Comparison of ENCODE assay signal across 22 cellular contexts in the genomic region with DNA sequence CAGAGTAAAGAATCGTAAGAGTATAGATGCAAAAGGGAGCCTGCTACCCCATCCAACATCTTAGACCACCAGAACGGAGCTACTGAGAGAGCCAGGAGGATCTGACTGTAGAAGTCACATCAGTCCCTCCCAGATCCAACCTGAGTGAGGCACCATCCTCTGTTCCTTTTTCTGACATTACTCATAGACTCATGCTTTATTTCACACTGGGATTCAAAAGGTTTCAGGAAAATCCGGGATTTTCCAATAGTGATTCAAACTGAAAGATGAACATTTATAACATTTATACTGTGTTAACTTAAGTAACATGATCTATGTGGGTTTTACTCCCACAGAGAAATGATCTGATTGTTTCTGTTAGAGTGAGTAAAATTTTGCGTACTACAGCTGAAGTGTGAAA.
DNase-seq lines count a peak whose midpoint lies in the region; ATAC-seq and TF ChIP-seq lines count a peak whose summit lies in the region.
"Had no signal": no experiment of that assay in that cellular context is flagged by ENCODE, and none has a peak within 500 bp of the region (broad histone marks: within the 10 kb centered on the region; RNA-seq: fewer than 3 reads in every experiment).

No MANE protein-coding gene starts in this region.

- DNase-seq in SK-N-SH (no peak), fibroblast of lung (ENCODE audit: low read depth in 2 of 2) (peak in 1 of 2 donors; percentile 9), NCI-H510A (lab: John Stamatoyannopoulos, UW) (no peak), hippocampal formation (lab: John Stamatoyannopoulos, UW) (no peak), G401 (ENCODE audit: low spot score) (no peak)
- DNase-seq in stimulated activated effector memory CD8-positive, alpha-beta T cell treated with anti-CD3 and anti-CD28 coated beads, Interleukin-12 subunit alpha, Interleukin-12 subunit beta, amount 100 ng/mL, for 72 hours (ENCODE audit: low spot score in 2 of 2): no peak
- DNase-seq: activated CD4-positive, alpha-beta memory T cell treated with anti-CD3 and anti-CD28 coated beads, Interleukin-2, amount 10 ng/mL, durations not matched to agents 7 days and 5 days; activated naive CD4-positive, alpha-beta T cell treated with anti-CD3 and anti-CD28 coated beads, Interleukin-2, amount 50 U/mL, for 16 hours; activated T-cell treated with anti-CD3 and anti-CD28 coated beads, Interleukin-2, amount 50 U/mL, for 1 hour; erythroblast; natural killer cell; NCI-H1694 treated with DMSO at 0.1 percent for 48 hours; NCI-H446; stimulated activated CD8-positive, alpha-beta memory T cell treated with anti-CD3 and anti-CD28 coated beads, Interleukin-4, amount 100 ng/mL, for 48 hours; T-helper 2 cell; WERI-Rb-1 had no signal

- H4K20me1 ChIP-seq in SK-N-SH (ENCODE audit: insufficient read depth) (no peaks in the 10 kb centered on the region), fibroblast of lung (ENCODE audit: control insufficient read depth, extremely low read depth, insufficient read depth, low read length) (no peaks in the 10 kb centered on the region)
- H4K20me1 ChIP-seq: BLaER1 treated with 17β-estradiol and CSF1 and Interleukin-3, amounts not matched to agents 10 nM and 100 nM had no signal

- TF ChIP-seq CTCF in SK-N-SH (IDR thresholded peaks at IDR 0.05) (no peak), fibroblast of lung (conservative IDR thresholded peaks at IDR 0.05 in 1 of 2, IDR thresholded peaks at IDR 0.05 in 1 of 2; ENCODE audit: low read depth in 1 of 2, low read length in 2 of 2) (no peak)

- H3K4me2 ChIP-seq in SK-N-SH (no peak overlapping the region), fibroblast of lung (ENCODE audit: extremely low read depth, insufficient read depth, low read length) (no peak overlapping the region)
- H3K4me2 ChIP-seq: BLaER1 treated with 17β-estradiol and CSF1 and Interleukin-3, amounts not matched to agents 10 nM and 100 nM had no signal

- CTCF ChIA-PET in SK-N-SH (lab: Yijun Ruan, JAX): no interaction called here

- H3K9me3 ChIP-seq in SK-N-SH (no peaks in the 10 kb centered on the region; the same call in 1 of the 2 replicates), fibroblast of lung (ENCODE audit: control insufficient read depth, insufficient read depth, low read depth, low read length) (no peaks in the 10 kb centered on the region)
- H3K9me3 ChIP-seq: BLaER1 treated with 17β-estradiol and CSF1 and Interleukin-3, amounts not matched to agents 10 nM and 100 nM; prostate gland had no signal

- WGBS in SK-N-SH (ENCODE audit: low lambda C conversion rate): 15% methylated on average over 4 of the region's 4 CpGs

- in situ Hi-C loops in G401 (cut with HindIII; ENCODE audit: low sequenced_read_pairs): no loop called here

- H3K9ac ChIP-seq in SK-N-SH: no peak overlapping the region
- H3K9ac ChIP-seq in fibroblast of lung (ENCODE audit: insufficient read depth, low read length): no peak overlapping the region
- H3K9ac ChIP-seq: BLaER1 treated with 17β-estradiol and CSF1 and Interleukin-3, amounts not matched to agents 10 nM and 100 nM had no signal

- H3K9me2 ChIP-seq in SK-N-SH: no peaks in the 10 kb centered on the region

- H3K27ac ChIP-seq in SK-N-SH (ENCODE audit: low read depth in 2 of 2, low read length in 1 of 2) (peak overlapping the region in 1 of 2 experiments; percentile 62; a peak in 2 of 4 replicates), fibroblast of lung (ENCODE audit: insufficient read depth, low read length) (no peak overlapping the region)
- H3K27ac ChIP-seq: BLaER1 treated with 17β-estradiol and CSF1 and Interleukin-3, amounts not matched to agents 10 nM and 100 nM; prostate gland; WERI-Rb-1 had no signal

- H3K79me2 ChIP-seq in SK-N-SH (ENCODE audit: insufficient read depth): no peaks in the 10 kb centered on the region
- no peaks in the 10 kb centered on the region for H3K79me2 ChIP-seq in fibroblast of lung (ENCODE audit: control insufficient read depth, insufficient read depth, low read length)

- POLR2A ChIA-PET in SK-N-SH (lab: Yijun Ruan, JAX): no interaction called here

- peak; percentile 50 for ATAC-seq in HG02798 (IDR thresholded peaks at IDR 0.05; ENCODE audit: poor library complexity, unreplicated experiment)
- ATAC-seq in stimulated activated effector memory CD8-positive, alpha-beta T cell treated with anti-CD3 and anti-CD28 coated beads, Interleukin-12 subunit alpha, Interleukin-12 subunit beta, amount 100 ng/mL, for 72 hours: peak; percentile 41
- ATAC-seq: natural killer cell had no signal

- TF ChIP-seq EP300 in SK-N-SH (IDR thresholded peaks at IDR 0.05; ENCODE audit: borderline replicate concordance in 1 of 2, low read depth in 1 of 2, low read length in 1 of 2): no peak

- H3K4me3 ChIP-seq in SK-N-SH (ENCODE audit: low read depth in 2 of 2, low read length in 1 of 2) (no peak overlapping the region), fibroblast of lung (replicated peaks in 1 of 4; ENCODE audit: control extremely low read depth in 1 of 4, insufficient read depth in 1 of 4, low read depth in 3 of 4, low read length in 4 of 4) (no peak overlapping the region)
- H3K4me3 ChIP-seq: BLaER1 treated with 17β-estradiol and CSF1 and Interleukin-3, amounts not matched to agents 10 nM and 100 nM; lung; prostate gland had no signal

- no peaks in the 10 kb centered on the region for H3K9me3 Mint-ChIP-seq in stimulated activated effector memory CD8-positive, alpha-beta T cell treated with anti-CD3 and anti-CD28 coated beads, Interleukin-12 subunit alpha, Interleukin-12 subunit beta, amount 100 ng/mL, for 72 hours
- H3K9me3 Mint-ChIP-seq: activated CD4-positive, alpha-beta memory T cell treated with anti-CD3 and anti-CD28 coated beads, Interleukin-2, amount 10 ng/mL, durations not matched to agents 7 days and 5 days; brain; dendritic cell treated with granulocyte-macrophage colony-stimulating factor and Interleukin-4, amounts not matched to agents 40 ng/mL and 50 ng/mL, for 4 days; natural killer cell had no signal

- H2AFZ ChIP-seq in SK-N-SH (ENCODE audit: low read depth): 0 out of 2 replicates have a peak overlapping the region, but pooled peaks have one; percentile 33
- peak overlapping the region; percentile 7 for H2AFZ ChIP-seq in fibroblast of lung (ENCODE audit: low read length)

- no peak overlapping the region for H3K4me3 Mint-ChIP-seq in stimulated activated effector memory CD8-positive, alpha-beta T cell treated with anti-CD3 and anti-CD28 coated beads, Interleukin-12 subunit alpha, Interleukin-12 subunit beta, amount 100 ng/mL, for 72 hours
- H3K4me3 Mint-ChIP-seq: activated CD4-positive, alpha-beta memory T cell treated with anti-CD3 and anti-CD28 coated beads, Interleukin-2, amount 10 ng/mL, durations not matched to agents 7 days and 5 days; brain; dendritic cell treated with granulocyte-macrophage colony-stimulating factor and Interleukin-4, amounts not matched to agents 40 ng/mL and 50 ng/mL, for 4 days; natural killer cell had no signal

- H3K36me3 ChIP-seq in SK-N-SH (replicated peaks in 1 of 2; ENCODE audit: control insufficient read depth in 1 of 2, insufficient read depth in 2 of 2, low read length in 1 of 2): no peaks in the 10 kb centered on the region
- H3K36me3 ChIP-seq in fibroblast of lung (ENCODE audit: control insufficient read depth, insufficient read depth, low read length): no peaks in the 10 kb centered on the region
- H3K36me3 ChIP-seq: BLaER1 treated with 17β-estradiol and CSF1 and Interleukin-3, amounts not matched to agents 10 nM and 100 nM; prostate gland; WERI-Rb-1 had no signal

- no peaks in the 10 kb centered on the region for H3F3A ChIP-seq in SK-N-SH (replicated peaks; ENCODE audit: insufficient read depth)

- no peaks in the 10 kb centered on the region for H3K4me1 Mint-ChIP-seq in stimulated activated effector memory CD8-positive, alpha-beta T cell treated with anti-CD3 and anti-CD28 coated beads, Interleukin-12 subunit alpha, Interleukin-12 subunit beta, amount 100 ng/mL, for 72 hours
- H3K4me1 Mint-ChIP-seq: activated CD4-positive, alpha-beta memory T cell treated with anti-CD3 and anti-CD28 coated beads, Interleukin-2, amount 10 ng/mL, durations not matched to agents 7 days and 5 days; natural killer cell had no signal

- H3K36me3 Mint-ChIP-seq in stimulated activated effector memory CD8-positive, alpha-beta T cell treated with anti-CD3 and anti-CD28 coated beads, Interleukin-12 subunit alpha, Interleukin-12 subunit beta, amount 100 ng/mL, for 72 hours: no peaks in the 10 kb centered on the region
- H3K36me3 Mint-ChIP-seq: brain, natural killer cell had no signal

- no peak for TF ChIP-seq RAD21 in SK-N-SH (IDR thresholded peaks at IDR 0.05; ENCODE audit: low read length)

- no peaks in the 10 kb centered on the region; a peak in 2 of 4 replicates for H3K4me1 ChIP-seq in SK-N-SH (ENCODE audit: control insufficient read depth in 1 of 2, insufficient read depth in 2 of 2, low read depth in 1 of 2, low read length in 1 of 2)
- no peaks in the 10 kb centered on the region for H3K4me1 ChIP-seq in fibroblast of lung (ENCODE audit: control insufficient read depth, extremely low read depth, insufficient read depth, low read length)
- H3K4me1 ChIP-seq: BLaER1 treated with 17β-estradiol and CSF1 and Interleukin-3, amounts not matched to agents 10 nM and 100 nM; prostate gland had no signal

- H3K27me3 ChIP-seq in SK-N-SH (ENCODE audit: insufficient read depth) (no peaks in the 10 kb centered on the region; the same call in 1 of the 2 replicates), fibroblast of lung (ENCODE audit: control insufficient read depth, insufficient read depth, low read length) (no peaks in the 10 kb centered on the region)
- H3K27me3 ChIP-seq: BLaER1 treated with 17β-estradiol and CSF1 and Interleukin-3, amounts not matched to agents 10 nM and 100 nM had no signal

- no peak overlapping the region for H3K27ac Mint-ChIP-seq in stimulated activated effector memory CD8-positive, alpha-beta T cell treated with anti-CD3 and anti-CD28 coated beads, Interleukin-12 subunit alpha, Interleukin-12 subunit beta, amount 100 ng/mL, for 72 hours
- H3K27ac Mint-ChIP-seq: activated CD4-positive, alpha-beta memory T cell treated with anti-CD3 and anti-CD28 coated beads, Interleukin-2, amount 10 ng/mL, durations not matched to agents 7 days and 5 days; dendritic cell treated with granulocyte-macrophage colony-stimulating factor and Interleukin-4, amounts not matched to agents 40 ng/mL and 50 ng/mL, for 4 days; natural killer cell had no signal

TF ChIP-seq in SK-N-SH, 30 proteins besides CTCF, POLR2A, EP300 and RAD21 (continues in another document):
- TF ChIP-seq POLR2AphosphoS5 (IDR thresholded peaks at IDR 0.05; ENCODE audit: low read depth, low read length): no peak
- TF ChIP-seq RCOR1 (IDR thresholded peaks at IDR 0.05; ENCODE audit: low read length): no peak
- no peak for TF ChIP-seq SIN3A (IDR thresholded peaks at IDR 0.05; ENCODE audit: borderline replicate concordance, low read depth, low read length)
